ENCODE assay signal across 1 cellular context in genomic region chr7:6382797-6383196, GRCh38.
TF ChIP-seq lines count a peak whose summit lies in the region.

No MANE protein-coding gene starts in this region.

TF ChIP-seq in K562, 482 proteins besides CTCF, POLR2A, EP300 and RAD21:
- TF ChIP-seq TSHZ1 (CRISPR knock-in tag; IDR thresholded peaks at IDR 0.05) (no peak), NFRKB (IDR thresholded peaks at IDR 0.05; ENCODE audit: low read depth) (no peak), NR4A1 (CRISPR knock-in tag; IDR thresholded peaks at IDR 0.05) (no peak), NR4A1 (tag; IDR thresholded peaks at IDR 0.05) (no peak), NFE2 (IDR thresholded peaks at IDR 0.05; ENCODE audit: low read depth) (peak; percentile 27; the same call in 1 of the 2 replicates), C11orf30 (IDR thresholded peaks at IDR 0.05; ENCODE audit: low read depth) (peak; percentile 44; the same call in 1 of the 2 replicates), ZBTB40 (IDR thresholded peaks at IDR 0.05) (no peak), ZBTB40 (CRISPR knock-in tag; IDR thresholded peaks at IDR 0.05) (no peak), ZNF316 (IDR thresholded peaks at IDR 0.05) (peak; percentile 28; the same call in 1 of the 2 replicates), MEIS2 (IDR thresholded peaks at IDR 0.05; ENCODE audit: partially characterized antibody) (peak; percentile 4), L3MBTL2 (IDR thresholded peaks at IDR 0.05) (no peak), KLF13 (tag; IDR thresholded peaks at IDR 0.05; ENCODE audit: borderline replicate concordance, low read depth) (no peak), THRAP3 (IDR thresholded peaks at IDR 0.05; ENCODE audit: borderline replicate concordance) (no peak)
